12 cellular contexts compared by ENCODE assay signal in the genomic region with DNA sequence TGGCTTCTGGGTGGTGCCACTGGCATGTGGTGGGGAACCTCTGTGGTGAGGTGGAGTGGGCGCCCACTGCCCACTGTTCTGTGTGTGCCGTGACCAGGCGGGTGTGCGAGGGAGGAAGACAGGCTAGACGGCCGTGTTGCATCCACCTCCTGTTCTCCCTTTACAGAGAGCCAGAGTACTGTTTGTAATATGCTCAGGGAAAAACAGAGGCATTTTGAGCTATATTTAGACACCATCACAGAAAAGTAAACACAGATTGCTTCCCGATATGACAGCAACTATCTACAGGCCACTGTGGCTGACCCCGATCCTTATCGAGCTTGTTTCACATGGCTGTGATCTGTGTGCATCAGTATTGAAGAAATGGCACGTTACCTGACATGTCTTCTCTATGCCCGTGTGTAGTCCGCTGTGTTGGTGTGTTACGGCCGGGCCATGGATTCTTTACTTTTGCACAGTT. TPM values are rescaled to one million over a fixed set of nuclear protein-coding genes. Genes with fewer than 3 reads are reported as not detected.
DNase-seq lines count a peak whose midpoint lies in the region; FAIRE-seq and TF ChIP-seq lines count a peak whose summit lies in the region.
"Had no signal": no experiment of that assay in that cellular context is flagged by ENCODE, and none has a peak within 500 bp of the region (broad histone marks: within the 10 kb centered on the region; RNA-seq: fewer than 3 reads in every experiment).

No MANE protein-coding gene starts in this region.

- no peak overlapping the region for H2BK12ac ChIP-seq in neuronal stem cell (ENCODE audit: low read length)

- no peaks in the 10 kb centered on the region for H3K27me3 Mint-ChIP-seq in progenitor cell of endocrine pancreas
- no peaks in the 10 kb centered on the region for H3K27me3 Mint-ChIP-seq in Calu3 (ENCODE audit: unreplicated experiment)
- H3K27me3 Mint-ChIP-seq: stimulated activated naive CD8-positive, alpha-beta T cell treated with anti-CD3 and anti-CD28 coated beads, Interleukin-15, amount 100 ng/mL, for 72 hours had no signal

- no peak overlapping the region for H4K8ac ChIP-seq in neuronal stem cell (ENCODE audit: low read depth, low read length)

- intact Hi-C loops in left ventricle myocardium inferior (cut with micrococcal nuclease): no loop called here
- intact Hi-C loops in Calu3 (cut with micrococcal nuclease; ENCODE audit: unreplicated experiment): no loop called here

- H2AFZ ChIP-seq in neuronal stem cell (ENCODE audit: low read length): no peak overlapping the region
- no peak overlapping the region for H2AFZ ChIP-seq in Karpas-422 (ENCODE audit: low read length)

- H3K9me3 Mint-ChIP-seq in progenitor cell of endocrine pancreas (ENCODE audit: low read depth) (no peaks in the 10 kb centered on the region), Calu3 (ENCODE audit: low read depth, unreplicated experiment) (no peaks in the 10 kb centered on the region)
- H3K9me3 Mint-ChIP-seq: activated T-helper 1 cell treated with anti-CD3 and anti-CD28 coated beads, Interleukin-12 subunit alpha, Interleukin-12 subunit beta, Interleukin-2, Interleukin-4 antibody, amounts not matched to agents 30 ng/mL and 10 ng/mL and 1 ng/mL, durations not matched to agents 14 hours and 24 hours and 36 hours; stimulated activated naive CD8-positive, alpha-beta T cell treated with anti-CD3 and anti-CD28 coated beads, Interleukin-15, amount 100 ng/mL, for 72 hours had no signal

- CTCF ChIA-PET in Calu3 (lab: Charles Lee): no interaction called here

- H3K4me2 ChIP-seq in neuronal stem cell (ENCODE audit: insufficient read depth, low read length, poor library complexity, severe bottlenecking) (no peak overlapping the region), Karpas-422 (ENCODE audit: low read depth, low read length, poor library complexity, severe bottlenecking) (no peak overlapping the region)

- H3K9me3 ChIP-seq in left ventricle myocardium inferior (replicated peaks): no peaks in the 10 kb centered on the region
- no peaks in the 10 kb centered on the region for H3K9me3 ChIP-seq in neuronal stem cell (replicated peaks in 1 of 2; ENCODE audit: control insufficient read depth in 2 of 2, insufficient read depth in 1 of 2, low read depth in 1 of 2, low read length in 2 of 2)
- no peaks in the 10 kb centered on the region for H3K9me3 ChIP-seq in Karpas-422 (ENCODE audit: low read length)

- H4K20me1 ChIP-seq in Karpas-422 (ENCODE audit: insufficient read depth, low read depth, low read length): peaks cover 60% of the 10 kb centered on the region

- WGBS in neuronal stem cell (ENCODE audit: extremely low coverage in 2 of 2, insufficient read length in 2 of 2, insufficient replicate concordance in 1 of 2), 2 donors: no CpG with 5 or more reads among the region's 14 CpGs

- peaks cover 3% of the 10 kb centered on the region for H3K36me3 Mint-ChIP-seq in progenitor cell of endocrine pancreas (ENCODE audit: insufficient read depth)
- no peaks in the 10 kb centered on the region for H3K36me3 Mint-ChIP-seq in Calu3 (ENCODE audit: insufficient read depth, unreplicated experiment)

- H3K27ac ChIP-seq in left ventricle myocardium inferior (replicated peaks): peak overlapping the region; percentile 69
- H3K27ac ChIP-seq in neuronal stem cell (replicated peaks; ENCODE audit: low read length): no peak overlapping the region
- H3K27ac ChIP-seq in Karpas-422 (ENCODE audit: low read length): no peak overlapping the region

- peak; percentile 81 for FAIRE-seq in GM12891 (lab: Jason Lieb, UNC)
- FAIRE-seq: bronchial epithelial cell had no signal

- no peak overlapping the region for H3K9ac ChIP-seq in neuronal stem cell (ENCODE audit: low read depth, low read length, poor library complexity)
- H3K9ac ChIP-seq in Karpas-422 (ENCODE audit: low read length): no peak overlapping the region

- no peak for TF ChIP-seq POLR2A in GM12891 (IDR thresholded peaks at IDR 0.05; ENCODE audit: low read depth, low read length)

- TF ChIP-seq CTCF in left ventricle myocardium inferior (IDR thresholded peaks at IDR 0.05; ENCODE audit: borderline replicate concordance): no peak
- no peak for TF ChIP-seq CTCF in progenitor cell of endocrine pancreas (IDR thresholded peaks at IDR 0.05; ENCODE audit: unreplicated experiment)
- TF ChIP-seq CTCF in Calu3 (IDR thresholded peaks at IDR 0.05; ENCODE audit: unreplicated experiment): no peak

- peaks cover 17% of the 10 kb centered on the region for H3K79me1 ChIP-seq in neuronal stem cell (ENCODE audit: low read depth, low read length)

- H3K27ac Mint-ChIP-seq in progenitor cell of endocrine pancreas (peak overlapping the region; percentile 79), Calu3 (ENCODE audit: unreplicated experiment) (no peak overlapping the region)
- H3K27ac Mint-ChIP-seq: activated T-helper 1 cell treated with anti-CD3 and anti-CD28 coated beads, Interleukin-12 subunit alpha, Interleukin-12 subunit beta, Interleukin-2, Interleukin-4 antibody, amounts not matched to agents 30 ng/mL and 10 ng/mL and 1 ng/mL, durations not matched to agents 14 hours and 24 hours and 36 hours had no signal

- no peak overlapping the region for H3K18ac ChIP-seq in neuronal stem cell (ENCODE audit: low read length)

- H3K14ac ChIP-seq in neuronal stem cell (ENCODE audit: low read length): no peak overlapping the region

- H3K4me3 ChIP-seq in left ventricle myocardium inferior (peak overlapping the region; percentile 39), neuronal stem cell (ENCODE audit: low read length in 2 of 2) (no peak overlapping the region), Karpas-422 (ENCODE audit: low read length) (no peak overlapping the region)

- DNase-seq in GM12891 (ENCODE audit: insufficient read length, low spot score): no peak
- DNase-seq in SK-N-DZ (ENCODE audit: low spot score): peak; percentile 76
- DNase-seq in left ventricle myocardium inferior: no peak
- no peak for DNase-seq in progenitor cell of endocrine pancreas (ENCODE audit: low spot score, unreplicated experiment)
- no peak for DNase-seq in NCI-H82 (lab: John Stamatoyannopoulos, UW)
- DNase-seq in Calu3: no peak
- DNase-seq in neuronal stem cell (ENCODE audit: low spot score): no peak
- no peak for DNase-seq in Karpas-422
- DNase-seq: HCEC 1CT; stimulated activated naive CD8-positive, alpha-beta T cell treated with anti-CD3 and anti-CD28 coated beads, Interleukin-15, amount 100 ng/mL, for 72 hours had no signal

- BruUV-seq in Calu3 (replicated peaks; lab: Mats Ljungman, UMichigan): no TSS peak

- no peak overlapping the region for H2BK5ac ChIP-seq in neuronal stem cell (ENCODE audit: low read length)

- no peak overlapping the region for H2BK120ac ChIP-seq in neuronal stem cell (ENCODE audit: low read depth, low read length)

- peaks cover 95% of the 10 kb centered on the region for H3K4me1 ChIP-seq in left ventricle myocardium inferior
- H3K4me1 ChIP-seq in neuronal stem cell (ENCODE audit: control insufficient read depth in 2 of 2, insufficient read depth in 1 of 2, low read depth in 1 of 2, low read length in 2 of 2): peaks cover 3 to 16% of the 10 kb centered on the region in 2 donors
- H3K4me1 ChIP-seq in Karpas-422 (ENCODE audit: low read length): peaks cover 42% of the 10 kb centered on the region

- H3K4me3 Mint-ChIP-seq in progenitor cell of endocrine pancreas (ENCODE audit: low read depth) (no peak overlapping the region), Calu3 (ENCODE audit: low read depth, unreplicated experiment) (no peak overlapping the region)
- H3K4me3 Mint-ChIP-seq: activated T-helper 1 cell treated with anti-CD3 and anti-CD28 coated beads, Interleukin-12 subunit alpha, Interleukin-12 subunit beta, Interleukin-2, Interleukin-4 antibody, amounts not matched to agents 30 ng/mL and 10 ng/mL and 1 ng/mL, durations not matched to agents 14 hours and 24 hours and 36 hours; stimulated activated naive CD8-positive, alpha-beta T cell treated with anti-CD3 and anti-CD28 coated beads, Interleukin-15, amount 100 ng/mL, for 72 hours had no signal

- H4K91ac ChIP-seq in neuronal stem cell (ENCODE audit: low read depth, low read length, poor library complexity): no peak overlapping the region

- H3K36me3 ChIP-seq in left ventricle myocardium inferior: no peaks in the 10 kb centered on the region
- H3K36me3 ChIP-seq in neuronal stem cell (replicated peaks in 1 of 2; ENCODE audit: control insufficient read depth in 2 of 2, insufficient read depth in 2 of 2, low read length in 2 of 2): peaks cover 0 to 12% of the 10 kb centered on the region in 2 donors
- no peaks in the 10 kb centered on the region for H3K36me3 ChIP-seq in Karpas-422 (ENCODE audit: insufficient read depth, low read length)

- peaks cover 100% of the 10 kb centered on the region for H3K79me2 ChIP-seq in Karpas-422 (ENCODE audit: low read length)

- H3K4me1 Mint-ChIP-seq in progenitor cell of endocrine pancreas (ENCODE audit: low read depth) (peaks cover 39% of the 10 kb centered on the region), Calu3 (ENCODE audit: low read depth, unreplicated experiment) (peaks cover 14% of the 10 kb centered on the region)

- no peak overlapping the region for H3K4ac ChIP-seq in neuronal stem cell (ENCODE audit: low read length)

- H3K27me3 ChIP-seq in left ventricle myocardium inferior (ENCODE audit: low read depth) (no peaks in the 10 kb centered on the region), neuronal stem cell (ENCODE audit: control insufficient read depth in 3 of 3, insufficient read depth in 3 of 3, low read depth in 1 of 3, low read length in 3 of 3) (peaks cover 0 to 2% (median 0%) of the 10 kb centered on the region in 3 experiments), Karpas-422 (ENCODE audit: low read length) (no peaks in the 10 kb centered on the region)

- no peaks in the 10 kb centered on the region for H3K9me2 ChIP-seq in Karpas-422 (replicated peaks; ENCODE audit: insufficient read depth, low read length)

- H2AK5ac ChIP-seq in neuronal stem cell (ENCODE audit: low read depth, low read length): no peak overlapping the region

- no peak overlapping the region for H2BK15ac ChIP-seq in neuronal stem cell (ENCODE audit: low read length)

- H3K23ac ChIP-seq in neuronal stem cell (ENCODE audit: low read depth, low read length, poor library complexity): no peak overlapping the region

TF ChIP-seq in GM12891, 5 proteins besides CTCF, POLR2A, EP300 and RAD21:
- TF ChIP-seq POU2F2 (IDR thresholded peaks at IDR 0.05; ENCODE audit: low read depth, low read length): no peak
- TF ChIP-seq PAX5 (IDR thresholded peaks at IDR 0.05; ENCODE audit: insufficient read depth, low read length, severe bottlenecking): no peak
- TF ChIP-seq POLR2AphosphoS5 (IDR thresholded peaks at IDR 0.05; ENCODE audit: low read depth, low read length): no peak

RNA-seq across cellular contexts. Expression of a gene that starts 45.6 kb away (rescaled TPM):
- 36.8 TPM for polyA plus RNA-seq in GM12891 (2012; ENCODE audit: low read depth, missing spikeins)
- polyA plus RNA-seq in SK-N-DZ (2014; cell fraction: cytosol; rRNA removed): 20.0 and 22.4 TPM in 2 replicates
- polyA plus RNA-seq in SK-N-DZ (2014; cell fraction: nucleus; rRNA removed): 19.8 and 26.1 TPM in 2 replicates
- total RNA-seq in left ventricle myocardium inferior (43.4 TPM), progenitor cell of endocrine pancreas (152 and 153 TPM in 2 replicates), Calu3 (2022) (50.5 and 53.5 TPM in 2 replicates)
- polyA plus RNA-seq in neuronal stem cell (2013, experiment 1 of 2): 33.3 TPM
- 36.5 TPM for polyA plus RNA-seq in neuronal stem cell (2013, experiment 2 of 2)
- total RNA-seq in Karpas-422 (2014; rRNA removed; shearing (Covaris generic); ENCODE audit: low replicate concordance): 104 and 174 TPM in 2 replicates
